Comparison of ENCODE assay signal across 15 cellular contexts in genomic region chr2:147500229-147500628, GRCh38.
DNase-seq lines count a peak whose midpoint lies in the region; ATAC-seq, FAIRE-seq and TF ChIP-seq lines count a peak whose summit lies in the region.
"Had no signal": no experiment of that assay in that cellular context is flagged by ENCODE, and none has a peak within 500 bp of the region (broad histone marks: within the 10 kb centered on the region; RNA-seq: fewer than 3 reads in every experiment).

No MANE protein-coding gene starts in this region.

- H3K27me3 ChIP-seq in right lobe of liver (no peaks in the 10 kb centered on the region), HepG2 (ENCODE audit: control insufficient read depth in 1 of 2, insufficient read depth in 2 of 2, low read length in 2 of 2) (no peaks in the 10 kb centered on the region)

- H3K4me3 Mint-ChIP-seq in activated CD4-positive, alpha-beta memory T cell treated with anti-CD3 and anti-CD28 coated beads, Interleukin-2, amount 10 ng/mL, durations not matched to agents 7 days and 5 days, result peak overlapping the region; percentile 33
- peak overlapping the region; percentile 12 for H3K4me3 Mint-ChIP-seq in stimulated activated effector memory CD8-positive, alpha-beta T cell treated with anti-CD3 and anti-CD28 coated beads, Interleukin-12 subunit alpha, Interleukin-12 subunit beta, amount 100 ng/mL, for 72 hours

- 27% methylated on average over 3 of the region's 3 CpGs for WGBS in right lobe of liver (ENCODE audit: insufficient coverage, low coverage, low lambda C conversion rate, missing lambda C conversion rate)
- WGBS in HepG2 (ENCODE audit: low lambda C conversion rate), result 66% methylated on average over 3 of the region's 3 CpGs

- no peak for TF ChIP-seq CTCF in right lobe of liver (IDR thresholded peaks at IDR 0.05)
- no peak for TF ChIP-seq CTCF in HepG2 (CRISPR knock-in tag; IDR thresholded peaks at IDR 0.05)

- peaks cover 18% of the 10 kb centered on the region for H3K9me3 Mint-ChIP-seq in activated CD4-positive, alpha-beta memory T cell treated with anti-CD3 and anti-CD28 coated beads, Interleukin-2, amount 10 ng/mL, durations not matched to agents 7 days and 5 days
- H3K9me3 Mint-ChIP-seq in stimulated activated effector memory CD8-positive, alpha-beta T cell treated with anti-CD3 and anti-CD28 coated beads, Interleukin-12 subunit alpha, Interleukin-12 subunit beta, amount 100 ng/mL, for 72 hours, result no peaks in the 10 kb centered on the region

- no TSS peak for BruUV-seq in HepG2 (replicated peaks; lab: Mats Ljungman, UMichigan)

- no peak for DNase-seq in right lobe of liver
- DNase-seq in HepG2 (ENCODE audit: low spot score), result no peak
- DNase-seq in activated CD4-positive, alpha-beta memory T cell treated with anti-CD3 and anti-CD28 coated beads, Interleukin-2, amount 10 ng/mL, durations not matched to agents 7 days and 5 days, result peak; percentile 18
- DNase-seq in stimulated activated effector memory CD8-positive, alpha-beta T cell treated with anti-CD3 and anti-CD28 coated beads, Interleukin-12 subunit alpha, Interleukin-12 subunit beta, amount 100 ng/mL, for 72 hours (ENCODE audit: low spot score in 2 of 2), result no peak
- DNase-seq in NCI-H82 (lab: John Stamatoyannopoulos, UW), result no peak
- DNase-seq: DMS153, foreskin melanocyte, mammary epithelial cell, NCI-H1694 had no signal

- H3K9ac ChIP-seq in HepG2 (ENCODE audit: insufficient read depth, low read depth, low read length), result no peak overlapping the region

- peak in 3 of 4 donors; percentile 20 to 42 (median 26) for ATAC-seq in right lobe of liver
- no peak for ATAC-seq in HepG2
- ATAC-seq in HG02884 (IDR thresholded peaks at IDR 0.05; ENCODE audit: unreplicated experiment), result peak; percentile 16
- ATAC-seq in stimulated activated effector memory CD8-positive, alpha-beta T cell treated with anti-CD3 and anti-CD28 coated beads, Interleukin-12 subunit alpha, Interleukin-12 subunit beta, amount 100 ng/mL, for 72 hours, result peak; percentile 26
- ATAC-seq in activated CD4-positive, CD25-positive, alpha-beta regulatory T cell treated with anti-CD3 and anti-CD28 coated beads, Interleukin-2, amount 50 U/mL, for 24 hours, result no peak
- no peak for ATAC-seq in GM19397 (IDR thresholded peaks at IDR 0.05; ENCODE audit: unreplicated experiment)

- no peaks in the 10 kb centered on the region for H3K27me3 Mint-ChIP-seq in activated CD4-positive, alpha-beta memory T cell treated with anti-CD3 and anti-CD28 coated beads, Interleukin-2, amount 10 ng/mL, durations not matched to agents 7 days and 5 days

- FAIRE-seq in HepG2 (lab: Jason Lieb, UNC), result no peak
- FAIRE-seq: endothelial cell of umbilical vein, urothelium cell line had no signal

- H3K4me3 ChIP-seq in right lobe of liver (no peak overlapping the region), HepG2 (replicated peaks in 1 of 3; ENCODE audit: insufficient read depth in 1 of 3, low read depth in 2 of 3, low read length in 3 of 3) (no peak overlapping the region)
- H3K4me3 ChIP-seq: SK-N-MC had no signal

- TF ChIP-seq EP300 in HepG2 (IDR thresholded peaks at IDR 0.05; ENCODE audit: low read depth in 2 of 2, low read length in 2 of 2) (no peak), HepG2 (CRISPR knock-in tag; IDR thresholded peaks at IDR 0.05; ENCODE audit: borderline replicate concordance) (no peak)

- CTCF ChIA-PET in HepG2 (lab: Yijun Ruan, JAX; ENCODE audit: low intra/inter-chr PET ratio, low total read pairs), result no interaction called here
- CTCF ChIA-PET in activated CD4-positive, alpha-beta memory T cell treated with anti-CD3 and anti-CD28 coated beads, Interleukin-2, amount 10 ng/mL, durations not matched to agents 7 days and 5 days (lab: Charles Lee), result interaction anchor here (1.5 kb wide), 1 partner anchor 203 kb away, joined by 3 read pairs; no protein-coding TSS in a partner anchor

- no peaks in the 10 kb centered on the region for H3K79me2 ChIP-seq in HepG2 (ENCODE audit: insufficient read depth, low read length)

- H3K27ac ChIP-seq in right lobe of liver (no peak overlapping the region), HepG2 (ENCODE audit: extremely low read length, insufficient read depth, low read length) (no peak overlapping the region)
- H3K27ac ChIP-seq: SK-N-MC had no signal

- no peaks in the 10 kb centered on the region for H4K20me1 ChIP-seq in HepG2 (ENCODE audit: insufficient read depth, low read length)

- H3K27ac Mint-ChIP-seq in activated CD4-positive, alpha-beta memory T cell treated with anti-CD3 and anti-CD28 coated beads, Interleukin-2, amount 10 ng/mL, durations not matched to agents 7 days and 5 days, result peak overlapping the region; percentile 98
- peak overlapping the region; percentile 41 for H3K27ac Mint-ChIP-seq in stimulated activated effector memory CD8-positive, alpha-beta T cell treated with anti-CD3 and anti-CD28 coated beads, Interleukin-12 subunit alpha, Interleukin-12 subunit beta, amount 100 ng/mL, for 72 hours

- POLR2A ChIA-PET in HepG2 (lab: Yijun Ruan, JAX), result no interaction called here
- POLR2A ChIA-PET in activated CD4-positive, alpha-beta memory T cell treated with anti-CD3 and anti-CD28 coated beads, Interleukin-2, amount 10 ng/mL, durations not matched to agents 7 days and 5 days (lab: Charles Lee), result interaction anchor here (0.6 to 2.9 kb wide), 14 partner anchors 9 to 409 kb away, joined by 3 to 17 read pairs (median 4); partner anchors contain the start of gene ACVR2A

- peaks cover 0 to 10% (median 0%) of the 10 kb centered on the region in 4 donors for H3K4me1 ChIP-seq in right lobe of liver
- no peaks in the 10 kb centered on the region for H3K4me1 ChIP-seq in HepG2 (ENCODE audit: insufficient read depth, low read length)

- no peak for TF ChIP-seq RAD21 in HepG2 (CRISPR knock-in tag; IDR thresholded peaks at IDR 0.05)

- no peak overlapping the region for H2AFZ ChIP-seq in HepG2 (ENCODE audit: low read length)

- no peak overlapping the region for H3K4me2 ChIP-seq in HepG2 (ENCODE audit: low read depth, low read length)

- intact Hi-C loops in right lobe of liver (cut with DNase I) (no loop called here), HepG2 (cut with micrococcal nuclease; ENCODE audit: unreplicated experiment) (no loop called here)

- H3K36me3 Mint-ChIP-seq in activated CD4-positive, alpha-beta memory T cell treated with anti-CD3 and anti-CD28 coated beads, Interleukin-2, amount 10 ng/mL, durations not matched to agents 7 days and 5 days (ENCODE audit: low read depth), result peaks cover 39% of the 10 kb centered on the region
- H3K36me3 Mint-ChIP-seq in stimulated activated effector memory CD8-positive, alpha-beta T cell treated with anti-CD3 and anti-CD28 coated beads, Interleukin-12 subunit alpha, Interleukin-12 subunit beta, amount 100 ng/mL, for 72 hours, result no peaks in the 10 kb centered on the region

- TF ChIP-seq POLR2A in right lobe of liver (IDR thresholded peaks at IDR 0.05), result no peak
- no peak for TF ChIP-seq POLR2A in HepG2 (IDR thresholded peaks at IDR 0.05; ENCODE audit: insufficient read depth in 1 of 2, low read depth in 2 of 2, low read length in 2 of 2)

- in situ Hi-C loops in HepG2 (cut with HindIII; ENCODE audit: extremely low pct_ligation_motif_present, low pct_unique_long_range_greater_than_20kb), result no loop called here

- H3K4me1 Mint-ChIP-seq in activated CD4-positive, alpha-beta memory T cell treated with anti-CD3 and anti-CD28 coated beads, Interleukin-2, amount 10 ng/mL, durations not matched to agents 7 days and 5 days, result peaks cover 74% of the 10 kb centered on the region
- peaks cover 9% of the 10 kb centered on the region for H3K4me1 Mint-ChIP-seq in stimulated activated effector memory CD8-positive, alpha-beta T cell treated with anti-CD3 and anti-CD28 coated beads, Interleukin-12 subunit alpha, Interleukin-12 subunit beta, amount 100 ng/mL, for 72 hours

- no peaks in the 10 kb centered on the region for H3K9me3 ChIP-seq in right lobe of liver
- no peaks in the 10 kb centered on the region for H3K9me3 ChIP-seq in HepG2 (ENCODE audit: low read length)

- H3K36me3 ChIP-seq in right lobe of liver (no peaks in the 10 kb centered on the region), HepG2 (replicated peaks in 1 of 2; ENCODE audit: control insufficient read depth in 1 of 2, insufficient read depth in 2 of 2, low read length in 2 of 2) (no peaks in the 10 kb centered on the region)

TF ChIP-seq in HepG2, 621 proteins besides CTCF, POLR2A, EP300 and RAD21 (continues in another document):
- TF ChIP-seq NR1H2 (CRISPR knock-in tag; IDR thresholded peaks at IDR 0.05; ENCODE audit: borderline replicate concordance, low read depth), result no peak
- no peak for TF ChIP-seq PITX1 (CRISPR knock-in tag; IDR thresholded peaks at IDR 0.05)
- TF ChIP-seq, protein P1, sequence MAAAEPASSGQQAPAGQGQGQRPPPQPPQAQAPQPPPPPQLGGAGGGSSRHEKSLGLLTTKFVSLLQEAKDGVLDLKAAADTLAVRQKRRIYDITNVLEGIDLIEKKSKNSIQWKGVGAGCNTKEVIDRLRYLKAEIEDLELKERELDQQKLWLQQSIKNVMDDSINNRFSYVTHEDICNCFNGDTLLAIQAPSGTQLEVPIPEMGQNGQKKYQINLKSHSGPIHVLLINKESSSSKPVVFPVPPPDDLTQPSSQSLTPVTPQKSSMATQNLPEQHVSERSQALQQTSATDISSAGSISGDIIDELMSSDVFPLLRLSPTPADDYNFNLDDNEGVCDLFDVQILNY (CRISPR knock-in tag; conservative IDR thresholded peaks at IDR 0.05), result no peak
- TF ChIP-seq, protein P2, sequence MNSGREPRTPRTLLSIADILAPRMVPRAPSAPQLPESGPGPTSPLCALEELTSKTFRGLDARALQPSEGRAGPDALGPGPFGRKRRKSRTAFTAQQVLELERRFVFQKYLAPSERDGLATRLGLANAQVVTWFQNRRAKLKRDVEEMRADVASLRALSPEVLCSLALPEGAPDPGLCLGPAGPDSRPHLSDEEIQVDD (CRISPR knock-in tag; IDR thresholded peaks at IDR 0.05; ENCODE audit: borderline replicate concordance), result no peak

Comparison
In these comparisons a context has a peak if more than half of its experiments do, and no peak if none do; other contexts are left out.
1. ATAC-seq: peak in right lobe of liver (3 of 4), HG02884 (single experiment) and stimulated activated effector memory CD8-positive, alpha-beta T cell treated with anti-CD3 and anti-CD28 coated beads, Interleukin-12 subunit alpha, Interleukin-12 subunit beta, amount 100 ng/mL, for 72 hours (single experiment); none in HepG2 (single experiment), activated CD4-positive, CD25-positive, alpha-beta regulatory T cell treated with anti-CD3 and anti-CD28 coated beads, Interleukin-2, amount 50 U/mL, for 24 hours (0 of 2) and GM19397 (single experiment).